In the genomic region with DNA sequence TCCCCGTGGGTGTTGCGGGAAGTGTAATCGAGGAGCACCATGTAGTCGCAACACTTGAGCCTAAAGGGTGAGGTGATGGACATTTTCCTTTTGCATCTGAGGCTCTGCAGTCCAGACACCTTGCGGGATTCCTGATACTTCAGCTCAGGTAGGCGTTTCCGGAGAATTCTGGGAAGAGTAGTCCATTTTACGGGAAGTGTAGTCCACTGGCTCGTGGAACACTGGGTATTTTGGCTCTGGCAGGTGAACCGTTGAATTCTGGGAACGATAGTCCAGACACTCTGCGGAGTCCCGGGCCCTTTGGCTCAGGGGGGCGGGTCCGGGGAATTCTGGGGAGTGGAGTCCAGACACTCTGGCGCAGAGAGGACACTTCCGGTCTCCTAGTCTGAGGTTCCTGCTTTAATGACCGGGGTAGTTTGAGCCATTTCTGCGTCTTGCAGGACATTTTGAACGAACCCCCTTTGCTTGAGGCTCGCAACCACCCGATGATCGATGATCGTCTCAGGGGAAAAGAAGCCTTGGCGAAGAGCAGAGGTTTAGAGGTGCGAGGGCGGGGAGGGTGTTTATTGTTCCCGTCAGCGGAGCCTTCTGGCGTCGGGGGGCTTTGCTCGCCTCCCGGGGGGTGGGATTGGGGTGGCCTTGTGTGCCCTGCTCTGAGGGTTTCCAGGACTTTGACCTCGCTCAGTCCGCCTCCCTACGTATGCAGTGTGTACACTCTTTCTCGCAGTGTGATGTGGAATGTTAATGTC, we compare ENCODE assay signal across 8 cellular contexts. TPM values are rescaled to one million over a fixed set of nuclear protein-coding genes. Genes with fewer than 3 reads are reported as not detected.
DNase-seq lines count a peak whose midpoint lies in the region; ATAC-seq and TF ChIP-seq lines count a peak whose summit lies in the region.

A gene (plus strand): TSS at position 383 of the 749 bp plus-strand sequence. CDS start 3,141 bp downstream, outside the sequence.

- H3K27ac Mint-ChIP-seq in effector memory CD8-positive, alpha-beta T cell = peak within 1 kb of the TSS; percentile 25 to 65

- H3K4me1 Mint-ChIP-seq in effector memory CD8-positive, alpha-beta T cell (ENCODE audit: low read depth in 2 of 2) = peaks cover 6 to 13% of the 10 kb centered on the region in 2 donors

- peaks cover 8 to 22% of the 10 kb centered on the region in 2 donors for H3K9me3 Mint-ChIP-seq in effector memory CD8-positive, alpha-beta T cell

- DNase-seq in EL = peak; percentile 94
- peak; percentile 98 for DNase-seq in NCI-H774 (lab: John Stamatoyannopoulos, UW)
- DNase-seq in activated CD8-positive, alpha-beta memory T cell treated with anti-CD3 and anti-CD28 coated beads for 4 hours (ENCODE audit: low read depth in 2 of 2) = peak; percentile 34 to 43
- DNase-seq in effector memory CD8-positive, alpha-beta T cell = peak in 2 of 3 experiments; percentile 15 to 16
- peak; percentile 96 to 98 for DNase-seq in lower leg skin (ENCODE audit: low spot score in 2 of 2)
- peak; percentile 32 to 38 for DNase-seq in stimulated activated CD4-positive, alpha-beta T cell treated with anti-CD3 and anti-CD28 coated beads, Interleukin-2, amount 100 ng/mL, for 48 hours

- WGBS in lower leg skin, 2 donors = 0 to 1% methylated on average over 30 to 37 of the region's 37 CpGs

- peak within 1 kb of the TSS; percentile 43 for H3K4me3 ChIP-seq in lower leg skin (ENCODE audit: low read depth, poor library complexity, severe bottlenecking)

- H3K4me3 Mint-ChIP-seq in effector memory CD8-positive, alpha-beta T cell = peak within 1 kb of the TSS; percentile 79 to 87

- ATAC-seq in HG03097 (IDR thresholded peaks at IDR 0.05; ENCODE audit: low FRiP score, unreplicated experiment) (peak; percentile 91), GM21528 (IDR thresholded peaks at IDR 0.05; ENCODE audit: low FRiP score, unreplicated experiment) (no peak)
- peak; percentile 81 for ATAC-seq in effector memory CD8-positive, alpha-beta T cell (replicated peaks)

- H3K27me3 Mint-ChIP-seq in effector memory CD8-positive, alpha-beta T cell = peaks cover 48 to 49% of the 10 kb centered on the region in 2 donors

- peaks cover 5% of the 10 kb centered on the region for H3K36me3 Mint-ChIP-seq in effector memory CD8-positive, alpha-beta T cell (ENCODE audit: insufficient read depth)

- intact Hi-C loops in lower leg skin (cut with DNase I; ENCODE audit: low total_unique reads) = no loop called here

- TF ChIP-seq POLR2A in lower leg skin (IDR thresholded peaks at IDR 0.05) = no peak

- no peak for TF ChIP-seq CTCF in lower leg skin (IDR thresholded peaks at IDR 0.05)

RNA-seq across cellular contexts. Expression of the gene that starts here (rescaled TPM):
- total RNA-seq in lower leg skin = 1 to 10 TPM; 4.8 to 9.7 (median 6.7) TPM

Comparison
In these comparisons a context has a peak if more than half of its experiments do, and no peak if none do; other contexts are left out.
1. DNase-seq: peak in every context shown above with its lines; median percentile 98 in NCI-H774; 97 in lower leg skin; 94 in EL; 38 in activated CD8-positive, alpha-beta memory T cell treated with anti-CD3 and anti-CD28 coated beads for 4 hours; 35 in stimulated activated CD4-positive, alpha-beta T cell treated with anti-CD3 and anti-CD28 coated beads, Interleukin-2, amount 100 ng/mL, for 48 hours; 16 in effector memory CD8-positive, alpha-beta T cell.